Comparison of ENCODE assay signal across 12 cellular contexts in the genomic region with DNA sequence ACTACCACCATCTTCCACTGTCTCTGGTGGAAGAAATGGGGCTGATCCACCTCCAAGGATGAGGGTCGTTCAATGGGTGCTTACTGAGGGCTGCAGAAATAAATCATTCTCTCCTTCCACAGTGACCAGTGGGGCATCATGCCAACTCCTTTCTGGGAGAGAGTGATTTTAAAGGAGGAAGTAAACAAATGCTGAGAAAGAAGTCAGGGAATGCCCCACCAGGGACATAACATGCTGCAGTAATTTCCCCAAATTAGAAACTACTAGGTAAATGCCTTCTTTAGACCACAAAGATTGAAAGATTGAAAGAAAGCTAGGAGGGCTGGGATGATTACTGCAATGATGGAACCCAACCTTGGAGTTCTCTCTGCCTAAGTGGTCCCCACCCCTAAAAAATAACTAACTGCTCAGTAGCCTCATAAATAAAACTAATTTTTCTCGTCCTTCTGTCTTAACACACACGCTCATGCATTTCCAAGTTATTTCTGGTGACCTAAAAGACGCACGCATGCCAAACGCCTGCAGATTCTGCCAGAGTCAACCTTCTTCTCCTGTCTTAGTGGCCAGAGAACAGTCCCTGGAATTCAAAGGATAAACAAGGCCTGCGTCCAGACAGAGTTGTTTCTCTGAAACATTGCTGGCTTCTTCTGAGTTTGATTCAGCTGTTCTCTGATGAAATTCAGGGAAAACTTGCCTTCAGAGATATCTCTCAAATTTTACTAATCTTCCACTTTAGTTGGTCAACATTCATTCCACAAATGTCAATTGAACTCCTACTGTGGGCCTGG.
A peak's percentile ranks its signal among the peaks of the same experiment; 100 is the strongest.
DNase-seq lines count a peak whose midpoint lies in the region; ATAC-seq and TF ChIP-seq lines count a peak whose summit lies in the region.
"Had no signal": no experiment of that assay in that cellular context is flagged by ENCODE, and none has a peak within 500 bp of the region (broad histone marks: within the 10 kb centered on the region; RNA-seq: fewer than 3 reads in every experiment).

No MANE protein-coding gene starts in this region.

- CTCF ChIA-PET in Calu3 (lab: Charles Lee) = no interaction called here

- H3K27me3 ChIP-seq in adipocyte (replicated peaks; ENCODE audit: control insufficient read depth, insufficient read depth, low read length) = no peaks in the 10 kb centered on the region
- H3K27me3 ChIP-seq: foreskin keratinocyte had no signal

- TF ChIP-seq CTCF in Calu3 (IDR thresholded peaks at IDR 0.05; ENCODE audit: unreplicated experiment) (no peak), GM13977 (IDR thresholded peaks at IDR 0.05; ENCODE audit: extremely low read depth, insufficient read depth, missing control alignments) (no peak)

- peak; percentile 89 for ATAC-seq in Right ventricle myocardium superior (ENCODE audit: poor library complexity)
- peak; percentile 95 for ATAC-seq in sciatic nerve

- H3K4me1 Mint-ChIP-seq in Calu3 (ENCODE audit: low read depth, unreplicated experiment) = peaks cover 17% of the 10 kb centered on the region
- H3K4me1 Mint-ChIP-seq: activated naive CD4-positive, alpha-beta T cell treated with anti-CD3 and anti-CD28 coated beads, Interleukin-2, amount 10 ng/mL, durations not matched to agents 7 days and 5 days had no signal

- H3K27ac Mint-ChIP-seq in Calu3 (ENCODE audit: unreplicated experiment) = no peak overlapping the region
- H3K27ac Mint-ChIP-seq: activated naive CD4-positive, alpha-beta T cell treated with anti-CD3 and anti-CD28 coated beads, Interleukin-2, amount 10 ng/mL, durations not matched to agents 7 days and 5 days had no signal

- peak overlapping the region; percentile 63 for H3K4me3 ChIP-seq in adipocyte (ENCODE audit: low read length)

- BruUV-seq in Calu3 (replicated peaks; lab: Mats Ljungman, UMichigan) = no TSS peak

- peaks cover 4% of the 10 kb centered on the region for H3K36me3 ChIP-seq in adipocyte (ENCODE audit: control insufficient read depth, insufficient read depth, low read length, severe bottlenecking)

- H3K4me1 ChIP-seq in adipocyte (ENCODE audit: control insufficient read depth, insufficient read depth, low read length) = peaks cover 55% of the 10 kb centered on the region

- intact Hi-C loops in Calu3 (cut with micrococcal nuclease; ENCODE audit: unreplicated experiment) = no loop called here
- intact Hi-C loops in Right ventricle myocardium superior (cut with DNase I) = no loop called here
- intact Hi-C loops in sciatic nerve (cut with DNase I) = no loop called here

- peak overlapping the region; percentile 76 for H3K9ac ChIP-seq in adipocyte (ENCODE audit: low read length)

- H3K4me3 Mint-ChIP-seq in Calu3 (ENCODE audit: low read depth, unreplicated experiment) = no peak overlapping the region
- H3K4me3 Mint-ChIP-seq: activated naive CD4-positive, alpha-beta T cell treated with anti-CD3 and anti-CD28 coated beads, Interleukin-2, amount 10 ng/mL, durations not matched to agents 7 days and 5 days; CD8-positive, alpha-beta memory T cell had no signal

- no peaks in the 10 kb centered on the region for H3K27me3 Mint-ChIP-seq in Calu3 (ENCODE audit: unreplicated experiment)
- H3K27me3 Mint-ChIP-seq: activated naive CD4-positive, alpha-beta T cell treated with anti-CD3 and anti-CD28 coated beads, Interleukin-2, amount 10 ng/mL, durations not matched to agents 7 days and 5 days; CD8-positive, alpha-beta memory T cell had no signal

- no peaks in the 10 kb centered on the region for H3K9me3 ChIP-seq in adipocyte (ENCODE audit: control insufficient read depth, low read length)

- H3K36me3 Mint-ChIP-seq in Calu3 (ENCODE audit: insufficient read depth, unreplicated experiment) = no peaks in the 10 kb centered on the region

- no peaks in the 10 kb centered on the region for H3K9me3 Mint-ChIP-seq in Calu3 (ENCODE audit: low read depth, unreplicated experiment)
- H3K9me3 Mint-ChIP-seq: activated naive CD4-positive, alpha-beta T cell treated with anti-CD3 and anti-CD28 coated beads, Interleukin-2, amount 10 ng/mL, durations not matched to agents 7 days and 5 days; CD8-positive, alpha-beta memory T cell had no signal

- peak; percentile 28 for DNase-seq in Calu3
- DNase-seq in adipocyte (ENCODE audit: low read depth) = peak; percentile 87
- DNase-seq in Right ventricle myocardium superior = peak; percentile 82
- peak; percentile 81 for DNase-seq in sciatic nerve (ENCODE audit: low spot score)
- DNase-seq in NCI-H2227 treated with DMSO at 0.1 percent for 48 hours (lab: John Stamatoyannopoulos, UW) = no peak
- DNase-seq in COLO668 (lab: John Stamatoyannopoulos, UW; ENCODE audit: unreplicated experiment) = no peak
- no peak for DNase-seq in GM13977 (ENCODE audit: low spot score)
- no peak for DNase-seq in NCI-H1417 treated with DMSO at 0.1 percent for 48 hours (lab: John Stamatoyannopoulos, UW)
- DNase-seq: activated naive CD4-positive, alpha-beta T cell treated with anti-CD3 and anti-CD28 coated beads, Interleukin-2, amount 10 ng/mL, durations not matched to agents 7 days and 5 days; CD8-positive, alpha-beta memory T cell; foreskin keratinocyte; NK-92 treated with Interleukin-12 subunit alpha and Interleukin-12 subunit beta, amount 100 ng/mL, for 24 hours had no signal

- in situ Hi-C loops in GM13977 (cut with MboI; ENCODE audit: low pct_unique_long_range_greater_than_20kb, low sequenced_read_pairs, unreplicated experiment) = no loop called here

Comparison
In these comparisons a context has a peak if more than half of its experiments do, and no peak if none do; other contexts are left out.
1. DNase-seq: peak in Calu3 (single experiment), adipocyte (single experiment), Right ventricle myocardium superior (single experiment) and sciatic nerve (single experiment); none in NCI-H2227 treated with DMSO at 0.1 percent for 48 hours (single experiment), COLO668 (single experiment), GM13977 (single experiment) and NCI-H1417 treated with DMSO at 0.1 percent for 48 hours (single experiment).